Comparison of ENCODE assay signal across 19 cellular contexts in genomic region chr6:25945738-25946137, GRCh38. TPM values are rescaled to one million over a fixed set of nuclear protein-coding genes. Genes with fewer than 3 reads are reported as not detected.
"Had no signal": no experiment of that assay in that cellular context is flagged by ENCODE, and none has a peak within 500 bp of the region (broad histone marks: within the 10 kb centered on the region; RNA-seq: fewer than 3 reads in every experiment).

No MANE protein-coding gene starts in this region.

RNA-seq across cellular contexts. Expression of gene SLC17A2, which starts 15.2 kb away (rescaled TPM):
- total RNA-seq: kidney epithelial cell, left ventricle myocardium inferior, lower leg skin, lung, mesothelial cell of epicardium, mononuclear cell, natural killer cell, omental fat pad, ovary, progenitor cell of endocrine pancreas, pulmonary artery endothelial cell, right atrium auricular region, skeletal muscle tissue, smooth muscle cell, subcutaneous adipose tissue, suprapubic skin, thoracic aorta, upper lobe of right lung had no signal
- polyA plus RNA-seq: lung, neural cell, ovary, smooth muscle cell had no signal

RNA-seq across cellular contexts. Expression of gene TRIM38, which starts 16.9 kb away (rescaled TPM):
- polyA plus RNA-seq: neural cell had no signal
